Comparison of ENCODE assay signal across 8 cellular contexts in the genomic region with DNA sequence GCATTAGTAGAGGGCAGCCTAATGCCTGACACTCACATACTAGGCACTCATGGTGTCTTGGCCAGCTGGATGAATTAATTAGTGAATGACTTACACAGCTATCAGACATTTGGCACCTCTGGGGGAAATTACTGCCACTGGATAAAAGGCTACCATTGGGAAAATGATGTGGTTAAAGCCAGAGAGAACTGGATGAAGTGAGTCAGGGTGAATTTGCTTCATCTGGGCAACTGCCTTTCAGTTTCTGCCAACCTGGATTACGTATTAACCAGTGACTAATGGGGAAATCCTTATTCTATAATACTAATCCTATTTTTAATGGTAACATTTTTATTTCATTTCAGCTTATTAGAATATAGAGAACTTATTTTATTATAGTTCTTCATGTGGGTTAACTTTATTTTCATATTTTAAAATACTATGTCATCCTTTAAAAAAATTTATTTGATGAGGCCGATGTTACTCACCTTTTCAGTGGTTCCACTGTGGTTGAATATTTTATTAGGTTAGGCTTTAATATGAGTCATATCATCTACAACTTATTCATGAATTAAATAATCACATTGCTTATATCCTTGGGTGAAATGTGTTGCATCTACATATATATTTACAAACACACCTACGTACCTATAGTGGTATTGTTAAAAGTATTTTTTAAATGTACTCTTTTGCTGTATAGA.
DNase-seq lines count a peak whose midpoint lies in the region; ATAC-seq and TF ChIP-seq lines count a peak whose summit lies in the region.

No MANE protein-coding gene starts in this region.

- no peak overlapping the region for H3T11ph ChIP-seq in H9 (ENCODE audit: low read length)

- no peak overlapping the region for H3K9ac ChIP-seq in H9 (ENCODE audit: extremely low read depth, insufficient read length, low read length)

- no peak overlapping the region for H3K4me2 ChIP-seq in H9 (ENCODE audit: insufficient read depth, insufficient read length, low read length)

- H3K23ac ChIP-seq in H9 (ENCODE audit: insufficient read length, low read depth, low read length): no peak overlapping the region

- no peaks in the 10 kb centered on the region for H3K79me1 ChIP-seq in H9 (ENCODE audit: insufficient read depth, low read depth, low read length, poor library complexity, severe bottlenecking)

- H3K18ac ChIP-seq in H9 (ENCODE audit: insufficient read length, low read depth, low read length): no peak overlapping the region

- no peaks in the 10 kb centered on the region for H3K36me3 Mint-ChIP-seq in H9 (ENCODE audit: insufficient read depth in 1 of 3, low read depth in 3 of 3)

- peaks cover 42% of the 10 kb centered on the region for H3K27me3 Mint-ChIP-seq in H9 (ENCODE audit: low read depth)

- no peak overlapping the region for H2BK15ac ChIP-seq in H9 (ENCODE audit: low read depth, low read length)

- H3K79me2 ChIP-seq in H9 (ENCODE audit: insufficient read depth, low read length): no peaks in the 10 kb centered on the region

- H2BK20ac ChIP-seq in H9 (ENCODE audit: low read depth, low read length, poor library complexity, severe bottlenecking): no peak overlapping the region

- peak; percentile 20 for ATAC-seq in aorta (ENCODE audit: low FRiP score)

- peak; percentile 8 for DNase-seq in stimulated activated CD4-positive, alpha-beta T cell treated with anti-CD3 and anti-CD28 coated beads, Interleukin-4, amount 100 ng/mL, for 24 hours
- DNase-seq in stimulated activated CD4-positive, alpha-beta T cell treated with anti-CD3 and anti-CD28 coated beads, Interleukin-2, amount 100 ng/mL, for 48 hours: no peak
- DNase-seq in HT-29 (ENCODE audit: low spot score) (peak; percentile 95), fibroblast of mammary gland (ENCODE audit: low read depth) (peak; percentile 92), aorta (no peak), H9 (no peak), OCI-M1 (lab: John Stamatoyannopoulos, UW) (no peak), NCI-H345 treated with DMSO at 0.1 percent for 48 hours (lab: John Stamatoyannopoulos, UW; ENCODE audit: unreplicated experiment) (no peak)

- WGBS in aorta, 2 donors: 57 to 72% methylated on average over 3 of the region's 3 CpGs
- no CpG with 5 or more reads among the region's 3 CpGs for WGBS in H9 (ENCODE audit: extremely low coverage, insufficient read length, low lambda C conversion rate)

- H3K4me1 Mint-ChIP-seq in H9: peaks cover 21% of the 10 kb centered on the region in 2 experiments

- H3K4me3 ChIP-seq in fibroblast of mammary gland (ENCODE audit: control insufficient read depth, low read depth, low read length) (no peak overlapping the region), aorta (ENCODE audit: low read length in 2 of 2) (no peak overlapping the region)

- H3K9me3 Mint-ChIP-seq in H9: peaks cover 0 to 4% of the 10 kb centered on the region in 2 experiments; a peak in 1 of 5 replicates

- H3K36me3 ChIP-seq in aorta (ENCODE audit: control insufficient read depth in 1 of 2, insufficient read depth in 2 of 2, low read length in 1 of 2): no peaks in the 10 kb centered on the region

- no peak overlapping the region for H4K8ac ChIP-seq in H9 (replicated peaks; ENCODE audit: insufficient read length, low read depth, low read length)

- no peak overlapping the region for H4K91ac ChIP-seq in H9 (ENCODE audit: insufficient read length, low read depth, low read length)

- TF ChIP-seq CTCF in fibroblast of mammary gland (conservative IDR thresholded peaks at IDR 0.05; ENCODE audit: control insufficient read depth, insufficient read depth, low read depth, low read length) (no peak), H9 (conservative IDR thresholded peaks at IDR 0.05) (no peak)

- H2AK5ac ChIP-seq in H9 (ENCODE audit: insufficient read length, low read length): no peak overlapping the region

- no peak overlapping the region for H3K4me3 Mint-ChIP-seq in H9

- peaks cover 5 to 12% of the 10 kb centered on the region in 2 donors for H3K4me1 ChIP-seq in aorta (ENCODE audit: control insufficient read depth in 1 of 2, insufficient read depth in 2 of 2, low read length in 2 of 2)
- H3K4me1 ChIP-seq in H9 (ENCODE audit: insufficient read depth, low read length): no peaks in the 10 kb centered on the region

- H4K5ac ChIP-seq in H9 (ENCODE audit: insufficient read length, low read depth, low read length): no peak overlapping the region

- no peak overlapping the region for H3K56ac ChIP-seq in H9 (ENCODE audit: insufficient read length, low read depth, low read length)

- H3K23me2 ChIP-seq in H9 (ENCODE audit: insufficient read length, low read depth, low read length, poor library complexity, severe bottlenecking): no peaks in the 10 kb centered on the region

- no peak overlapping the region for H2BK12ac ChIP-seq in H9 (ENCODE audit: insufficient read length, low read depth, low read length)

- intact Hi-C loops in aorta (cut with DNase I): loop anchor here in 1 of 2 donors (5.0 kb wide), 1 partner anchor 89 kb away; no protein-coding TSS in a partner anchor

- H3K4ac ChIP-seq in H9 (ENCODE audit: low read depth, low read length): no peak overlapping the region

- H2AFZ ChIP-seq in H9 (ENCODE audit: low read length): no peak overlapping the region

- no peaks in the 10 kb centered on the region for H3K9me3 ChIP-seq in aorta (ENCODE audit: control insufficient read depth, low read length)
- H3K9me3 ChIP-seq in H9 (ENCODE audit: control insufficient read depth, low read depth, low read length): no peaks in the 10 kb centered on the region

- H3K27ac Mint-ChIP-seq in H9: no peak overlapping the region

- H4K20me1 ChIP-seq in H9 (ENCODE audit: control insufficient read depth, insufficient read depth, insufficient read length): no peaks in the 10 kb centered on the region

- H3K27ac ChIP-seq in aorta (ENCODE audit: low read depth in 1 of 2, low read length in 2 of 2) (no peak overlapping the region), H9 (ENCODE audit: insufficient read length, low read depth, low read length) (no peak overlapping the region)

- H2BK120ac ChIP-seq in H9 (ENCODE audit: low read depth, low read length, poor library complexity, severe bottlenecking): no peak overlapping the region

- H3K14ac ChIP-seq in H9 (ENCODE audit: insufficient read depth, low read length): no peak overlapping the region

- no peak overlapping the region for H2BK5ac ChIP-seq in H9 (ENCODE audit: insufficient read length, low read length)

- H3K27me3 ChIP-seq in aorta (ENCODE audit: control insufficient read depth in 1 of 2, insufficient read depth in 2 of 2, low read length in 1 of 2): no peaks in the 10 kb centered on the region
- no peaks in the 10 kb centered on the region for H3K27me3 ChIP-seq in H9 (ENCODE audit: insufficient read depth, low read length)

Comparison
In these comparisons a context has a peak if more than half of its experiments do, and no peak if none do; other contexts are left out.
1. DNase-seq: peak in stimulated activated CD4-positive, alpha-beta T cell treated with anti-CD3 and anti-CD28 coated beads, Interleukin-4, amount 100 ng/mL, for 24 hours (single experiment), HT-29 (single experiment) and fibroblast of mammary gland (single experiment); none in stimulated activated CD4-positive, alpha-beta T cell treated with anti-CD3 and anti-CD28 coated beads, Interleukin-2, amount 100 ng/mL, for 48 hours (0 of 2), aorta (0 of 2), H9 (single experiment), OCI-M1 (single experiment) and NCI-H345 treated with DMSO at 0.1 percent for 48 hours (single experiment).